In the genomic region with DNA sequence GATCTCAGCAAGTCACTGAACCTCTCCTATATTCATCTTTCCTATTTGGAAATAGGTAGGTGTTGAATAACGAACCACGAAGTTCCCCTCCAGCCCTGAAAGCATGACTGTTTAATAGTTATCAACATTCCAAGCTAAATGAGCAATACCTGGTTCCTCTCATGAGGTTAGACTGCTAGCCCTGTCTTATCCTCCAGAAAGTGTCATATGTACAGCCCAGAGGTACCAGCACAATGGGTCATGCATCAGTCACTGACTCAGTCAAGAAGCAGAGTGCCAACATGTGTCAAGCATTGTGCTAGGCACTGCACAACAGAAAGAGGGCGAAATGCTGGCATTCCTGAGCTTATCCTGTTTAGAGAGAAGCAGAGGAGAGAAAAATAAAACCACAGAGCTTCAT, we compare ENCODE assay signal across 29 cellular contexts.
DNase-seq lines count a peak whose midpoint lies in the region; ATAC-seq, FAIRE-seq and TF ChIP-seq lines count a peak whose summit lies in the region.
"Had no signal": no experiment of that assay in that cellular context is flagged by ENCODE, and none has a peak within 500 bp of the region (broad histone marks: within the 10 kb centered on the region; RNA-seq: fewer than 3 reads in every experiment).

No MANE protein-coding gene starts in this region.

- DNase-seq in ELR (ENCODE audit: low read depth) = peak; percentile 8
- peak; percentile 84 for DNase-seq in M059J (ENCODE audit: low read depth)
- peak; percentile 45 for DNase-seq in astrocyte (ENCODE audit: low read depth)
- DNase-seq in kidney tubule cell (ENCODE audit: low spot score) = peak; percentile 88
- no peak for DNase-seq in hepatocyte (ENCODE audit: low spot score)
- no peak for DNase-seq in activated CD4-positive, CD25-positive, alpha-beta regulatory T cell (lab: John Stamatoyannopoulos, UW)
- no peak for DNase-seq in small intestine
- DNase-seq: activated CD8-positive, alpha-beta T cell treated with anti-CD3 and anti-CD28 coated beads, Interleukin-2, amount 10 ng/mL, durations not matched to agents 7 days and 5 days; activated effector memory CD4-positive, alpha-beta T cell treated with anti-CD3 and anti-CD28 coated beads, Interleukin-2, amount 50 U/mL, for 16 hours; activated naive CD8-positive, alpha-beta T cell treated with anti-CD3 and anti-CD28 coated beads, Interleukin-2, amount 10 ng/mL, durations not matched to agents 7 days and 5 days; AML-193; body of pancreas; CD8-positive, alpha-beta T cell; effector CD4-positive, alpha-beta T cell; esophagus squamous epithelium; GF-D8; kidney glomerular epithelial cell; NCI-H1105; NCI-H2081; NCI-H345; stimulated activated CD4-positive, alpha-beta T cell treated with anti-CD3 and anti-CD28 coated beads, Interleukin-15, amount 100 ng/mL, for 24 hours; stimulated activated naive CD8-positive, alpha-beta T cell treated with anti-CD3 and anti-CD28 coated beads, Interleukin-15, amount 100 ng/mL, for 72 hours; T-helper 1 cell; thyroid gland had no signal

- TF ChIP-seq CTCF in astrocyte (IDR thresholded peaks at IDR 0.05; ENCODE audit: insufficient read depth, low read depth, low read length) (no peak), hepatocyte (IDR thresholded peaks at IDR 0.05; ENCODE audit: poor library complexity) (no peak)

- WGBS in hepatocyte (ENCODE audit: low lambda C conversion rate, missing lambda C conversion rate) = 89% methylated on average over 3 of the region's 3 CpGs
- 60 to 83% (median 66%) methylated on average over 3 of the region's 3 CpGs for WGBS in small intestine, 3 donors

- no peaks in the 10 kb centered on the region for H3K4me1 Mint-ChIP-seq in astrocyte (ENCODE audit: low read depth, unreplicated experiment)
- H3K4me1 Mint-ChIP-seq: activated naive CD8-positive, alpha-beta T cell treated with anti-CD3 and anti-CD28 coated beads, Interleukin-2, amount 10 ng/mL, durations not matched to agents 7 days and 5 days; stimulated activated naive CD8-positive, alpha-beta T cell treated with anti-CD3 and anti-CD28 coated beads, Interleukin-15, amount 100 ng/mL, for 72 hours had no signal

- H3K27me3 ChIP-seq in astrocyte (ENCODE audit: insufficient read depth, low read length) = no peaks in the 10 kb centered on the region
- H3K27me3 ChIP-seq in hepatocyte = no peaks in the 10 kb centered on the region
- no peaks in the 10 kb centered on the region for H3K27me3 ChIP-seq in small intestine (ENCODE audit: control insufficient read depth in 2 of 2, insufficient read depth in 2 of 2, low read length in 2 of 2)
- H3K27me3 ChIP-seq: body of pancreas, esophagus squamous epithelium, SJSA1, thyroid gland had no signal

- H3K9me3 ChIP-seq in astrocyte (ENCODE audit: insufficient read depth, low read depth, low read length) (no peaks in the 10 kb centered on the region), hepatocyte (ENCODE audit: low read depth) (no peaks in the 10 kb centered on the region), small intestine (ENCODE audit: control insufficient read depth, low read depth) (no peaks in the 10 kb centered on the region)
- H3K9me3 ChIP-seq: body of pancreas, esophagus squamous epithelium, SJSA1, thyroid gland had no signal

- H3K4me3 Mint-ChIP-seq in astrocyte (ENCODE audit: unreplicated experiment) = no peak overlapping the region
- H3K4me3 Mint-ChIP-seq: activated CD8-positive, alpha-beta T cell treated with anti-CD3 and anti-CD28 coated beads, Interleukin-2, amount 10 ng/mL, durations not matched to agents 7 days and 5 days; activated naive CD8-positive, alpha-beta T cell treated with anti-CD3 and anti-CD28 coated beads, Interleukin-2, amount 10 ng/mL, durations not matched to agents 7 days and 5 days; CD8-positive, alpha-beta T cell; stimulated activated naive CD8-positive, alpha-beta T cell treated with anti-CD3 and anti-CD28 coated beads, Interleukin-15, amount 100 ng/mL, for 72 hours had no signal

- H3K27me3 Mint-ChIP-seq in astrocyte (ENCODE audit: low read depth, unreplicated experiment) = no peaks in the 10 kb centered on the region
- H3K27me3 Mint-ChIP-seq: stimulated activated naive CD8-positive, alpha-beta T cell treated with anti-CD3 and anti-CD28 coated beads, Interleukin-15, amount 100 ng/mL, for 72 hours had no signal

- no peak for ATAC-seq in GM19467 (IDR thresholded peaks at IDR 0.05; ENCODE audit: unreplicated experiment)
- ATAC-seq: activated CD8-positive, alpha-beta T cell treated with anti-CD3 and anti-CD28 coated beads, Interleukin-2, amount 10 ng/mL, durations not matched to agents 7 days and 5 days; body of pancreas; CD8-positive, alpha-beta T cell; HepG2; sciatic nerve; stimulated activated naive CD8-positive, alpha-beta T cell treated with anti-CD3 and anti-CD28 coated beads, Interleukin-15, amount 100 ng/mL, for 72 hours had no signal

- no peak overlapping the region for H3K9ac ChIP-seq in astrocyte (ENCODE audit: low read length)

- H3K4me2 ChIP-seq in astrocyte (ENCODE audit: low read length) (no peak overlapping the region), hepatocyte (no peak overlapping the region)

- H3K9me3 Mint-ChIP-seq in astrocyte (ENCODE audit: unreplicated experiment) = peaks cover 8% of the 10 kb centered on the region
- H3K9me3 Mint-ChIP-seq: stimulated activated naive CD8-positive, alpha-beta T cell treated with anti-CD3 and anti-CD28 coated beads, Interleukin-15, amount 100 ng/mL, for 72 hours had no signal

- FAIRE-seq in astrocyte (lab: Jason Lieb, UNC) (peak; percentile 37), small intestine (lab: Jason Lieb, UNC) (no peak)
- FAIRE-seq: H1, HepG2 had no signal

- H3K4me3 ChIP-seq in astrocyte (ENCODE audit: insufficient read depth, low read depth, low read length) (no peak overlapping the region), hepatocyte (no peak overlapping the region), small intestine (ENCODE audit: low read depth in 1 of 2, low read length in 2 of 2) (no peak overlapping the region)
- H3K4me3 ChIP-seq: body of pancreas, esophagus squamous epithelium, SJSA1, thyroid gland had no signal

- H3K79me2 ChIP-seq in astrocyte (ENCODE audit: insufficient read depth, low read length) (no peaks in the 10 kb centered on the region), hepatocyte (no peaks in the 10 kb centered on the region)

- H3K27ac ChIP-seq in astrocyte (ENCODE audit: low read depth, low read length) = no peak overlapping the region
- no peak overlapping the region for H3K27ac ChIP-seq in hepatocyte
- no peak overlapping the region for H3K27ac ChIP-seq in small intestine (ENCODE audit: low read depth in 1 of 2, low read length in 1 of 2)
- H3K27ac ChIP-seq: body of pancreas, esophagus squamous epithelium, SJSA1, thyroid gland had no signal

- H3K4me1 ChIP-seq in astrocyte (ENCODE audit: insufficient read depth, low read length) (no peaks in the 10 kb centered on the region), hepatocyte (ENCODE audit: insufficient read depth) (no peaks in the 10 kb centered on the region), small intestine (ENCODE audit: control insufficient read depth in 2 of 2, insufficient read depth in 1 of 2, low read depth in 1 of 2, low read length in 1 of 2) (no peaks in the 10 kb centered on the region)
- H3K4me1 ChIP-seq: body of pancreas, esophagus squamous epithelium, SJSA1, thyroid gland had no signal

- no peaks in the 10 kb centered on the region for H3K36me3 ChIP-seq in astrocyte (ENCODE audit: insufficient read depth, low read length)
- no peaks in the 10 kb centered on the region for H3K36me3 ChIP-seq in hepatocyte (replicated peaks; ENCODE audit: insufficient read depth, low read depth)
- H3K36me3 ChIP-seq in small intestine (ENCODE audit: control insufficient read depth in 2 of 2, insufficient read depth in 2 of 2, low read length in 2 of 2) = no peaks in the 10 kb centered on the region
- H3K36me3 ChIP-seq: esophagus squamous epithelium, SJSA1, thyroid gland had no signal

- no peak overlapping the region for H3K27ac Mint-ChIP-seq in astrocyte (ENCODE audit: unreplicated experiment)
- H3K27ac Mint-ChIP-seq: activated CD8-positive, alpha-beta T cell treated with anti-CD3 and anti-CD28 coated beads, Interleukin-2, amount 10 ng/mL, durations not matched to agents 7 days and 5 days; activated naive CD8-positive, alpha-beta T cell treated with anti-CD3 and anti-CD28 coated beads, Interleukin-2, amount 10 ng/mL, durations not matched to agents 7 days and 5 days; CD8-positive, alpha-beta T cell; stimulated activated naive CD8-positive, alpha-beta T cell treated with anti-CD3 and anti-CD28 coated beads, Interleukin-15, amount 100 ng/mL, for 72 hours had no signal

- H4K20me1 ChIP-seq in astrocyte (ENCODE audit: insufficient read depth, low read length) (no peaks in the 10 kb centered on the region), hepatocyte (ENCODE audit: insufficient read depth, poor library complexity, severe bottlenecking) (no peaks in the 10 kb centered on the region)

- no peaks in the 10 kb centered on the region for H3K36me3 Mint-ChIP-seq in astrocyte (ENCODE audit: low read depth, unreplicated experiment)
- H3K36me3 Mint-ChIP-seq: activated naive CD8-positive, alpha-beta T cell treated with anti-CD3 and anti-CD28 coated beads, Interleukin-2, amount 10 ng/mL, durations not matched to agents 7 days and 5 days; CD8-positive, alpha-beta T cell had no signal

- no peaks in the 10 kb centered on the region for H3K9me2 ChIP-seq in hepatocyte (replicated peaks; ENCODE audit: insufficient read depth)

- H2AFZ ChIP-seq in astrocyte (ENCODE audit: low read depth, low read length) (no peak overlapping the region), hepatocyte (no peak overlapping the region)

Comparison
In these comparisons a context has a peak if more than half of its experiments do, and no peak if none do; other contexts are left out.
1. DNase-seq: peak in ELR (single experiment), M059J (single experiment), astrocyte (single experiment) and kidney tubule cell (single experiment); none in hepatocyte (single experiment), activated CD4-positive, CD25-positive, alpha-beta regulatory T cell (0 of 4) and small intestine (single experiment).